In genomic region chrX:69073241-69073640, GRCh38 we compare ENCODE assay signal across 29 cellular contexts.
"Had no signal": no experiment of that assay in that cellular context is flagged by ENCODE, and none has a peak within 500 bp of the region (broad histone marks: within the 10 kb centered on the region; RNA-seq: fewer than 3 reads in every experiment).

No MANE protein-coding gene starts in this region.

- H3K27me3 Mint-ChIP-seq: stimulated activated memory B cell treated with anti-CD40 and anti-IgM and Interleukin-4, amounts not matched to agents 10 μg/mL and 1 μg/mL and 100 μg/mL, for 72 hours; stimulated activated naive CD8-positive, alpha-beta T cell treated with anti-CD3 and anti-CD28 coated beads, Interleukin-15, amount 100 ng/mL, for 72 hours had no signal

- H3K4me1 Mint-ChIP-seq: naive B cell; stimulated activated memory B cell treated with anti-CD40 and anti-IgM and Interleukin-4, amounts not matched to agents 10 μg/mL and 1 μg/mL and 100 μg/mL, for 72 hours; stimulated activated naive CD8-positive, alpha-beta T cell treated with anti-CD3 and anti-CD28 coated beads, Interleukin-15, amount 100 ng/mL, for 72 hours had no signal

- H3K36me3 ChIP-seq: left lung, lower lobe of right lung, neural progenitor cell, neutrophil, prostate gland, sigmoid colon, tibial artery, upper lobe of right lung had no signal

- H3K9me3 ChIP-seq: left lung, lower lobe of right lung, neutrophil, prostate gland, sigmoid colon, testis, tibial artery, upper lobe of right lung had no signal

- H3K4me3 ChIP-seq: left lung, lower lobe of right lung, neural progenitor cell, prostate gland, sigmoid colon, testis, tibial artery, upper lobe of right lung had no signal

- H3K9me3 Mint-ChIP-seq: naive B cell; stimulated activated memory B cell treated with anti-CD40 and anti-IgM and Interleukin-4, amounts not matched to agents 10 μg/mL and 1 μg/mL and 100 μg/mL, for 72 hours; stimulated activated naive CD8-positive, alpha-beta T cell treated with anti-CD3 and anti-CD28 coated beads, Interleukin-15, amount 100 ng/mL, for 72 hours had no signal

- H3K36me3 Mint-ChIP-seq: mesothelial cell of epicardium; naive B cell; neural progenitor cell; stimulated activated memory B cell treated with anti-CD40 and anti-IgM and Interleukin-4, amounts not matched to agents 10 μg/mL and 1 μg/mL and 100 μg/mL, for 72 hours had no signal

- H3K4me3 Mint-ChIP-seq: mesothelial cell of epicardium; naive B cell; nephron progenitor cell; neural progenitor cell; stimulated activated memory B cell treated with anti-CD40 and anti-IgM and Interleukin-4, amounts not matched to agents 10 μg/mL and 1 μg/mL and 100 μg/mL, for 72 hours; stimulated activated naive CD8-positive, alpha-beta T cell treated with anti-CD3 and anti-CD28 coated beads, Interleukin-15, amount 100 ng/mL, for 72 hours had no signal

- H3K27ac Mint-ChIP-seq: mesothelial cell of epicardium; naive B cell; nephron progenitor cell; neural progenitor cell; stimulated activated memory B cell treated with anti-CD40 and anti-IgM and Interleukin-4, amounts not matched to agents 10 μg/mL and 1 μg/mL and 100 μg/mL, for 72 hours; stimulated activated naive CD8-positive, alpha-beta T cell treated with anti-CD3 and anti-CD28 coated beads, Interleukin-15, amount 100 ng/mL, for 72 hours had no signal

- H3K4me1 ChIP-seq: left lung, lower lobe of right lung, neural progenitor cell, prostate gland, testis, upper lobe of right lung had no signal

- DNase-seq: hippocampal formation; kidney glomerular epithelial cell; left cardiac atrium; left lung; lower lobe of right lung; mammary epithelial cell; mesenchymal stem cell; naive B cell; nephron progenitor cell; occipital lobe; retina; right cardiac atrium; small intestine; stimulated activated CD4-positive, alpha-beta T cell treated with anti-CD3 and anti-CD28 coated beads, Interleukin-1b, Interleukin-23, amount 100 ng/mL, for 48 hours; stimulated activated CD4-positive, alpha-beta T cell treated with anti-CD3 and anti-CD28 coated beads, Interleukin-2, amount 100 ng/mL, for 48 hours; stimulated activated CD4-positive, alpha-beta T cell treated with anti-CD3 and anti-CD28 coated beads, Interleukin-4, amount 100 ng/mL, for 4 hours; stimulated activated CD8-positive, alpha-beta memory T cell treated with anti-CD3 and anti-CD28 coated beads, Interleukin-4, amount 100 ng/mL, for 48 hours; stimulated activated naive CD4-positive, alpha-beta T cell treated with Interleukin-2 at 50 U/mL for 16 hours; stimulated activated naive CD8-positive, alpha-beta T cell treated with anti-CD3 and anti-CD28 coated beads, Interleukin-15, amount 100 ng/mL, for 72 hours; testis; tibial artery; trophoblast cell; upper lobe of right lung had no signal

- H3K27me3 ChIP-seq: left lung, neural progenitor cell, neutrophil, sigmoid colon, testis, tibial artery, upper lobe of right lung had no signal

- H3K27ac ChIP-seq: left lung, lower lobe of right lung, neural progenitor cell, neutrophil, prostate gland, sigmoid colon, testis, tibial artery, upper lobe of right lung had no signal

- ATAC-seq: left lung; lower lobe of right lung; right cardiac atrium; stimulated activated memory B cell treated with anti-CD40 and anti-IgM and Interleukin-4, amounts not matched to agents 10 μg/mL and 1 μg/mL and 100 μg/mL, for 72 hours; stimulated activated naive CD8-positive, alpha-beta T cell treated with anti-CD3 and anti-CD28 coated beads, Interleukin-15, amount 100 ng/mL, for 72 hours; upper lobe of right lung had no signal
